Comparison of ENCODE assay signal across 8 cellular contexts in genomic region chrX:95612350-95612749, GRCh38.
"Had no signal": no experiment of that assay in that cellular context is flagged by ENCODE, and none has a peak within 500 bp of the region (broad histone marks: within the 10 kb centered on the region; RNA-seq: fewer than 3 reads in every experiment).

No MANE protein-coding gene starts in this region.

- ATAC-seq: GM12878 had no signal

- FAIRE-seq: G401.6, GM12878, GM12891, GM12892, GM18507, GM19239 had no signal

- H3K4me3 ChIP-seq: GM12878 had no signal

- DNase-seq: GDM1, GF-D8 had no signal
